ENCODE assay signal across 23 cellular contexts in the genomic region with DNA sequence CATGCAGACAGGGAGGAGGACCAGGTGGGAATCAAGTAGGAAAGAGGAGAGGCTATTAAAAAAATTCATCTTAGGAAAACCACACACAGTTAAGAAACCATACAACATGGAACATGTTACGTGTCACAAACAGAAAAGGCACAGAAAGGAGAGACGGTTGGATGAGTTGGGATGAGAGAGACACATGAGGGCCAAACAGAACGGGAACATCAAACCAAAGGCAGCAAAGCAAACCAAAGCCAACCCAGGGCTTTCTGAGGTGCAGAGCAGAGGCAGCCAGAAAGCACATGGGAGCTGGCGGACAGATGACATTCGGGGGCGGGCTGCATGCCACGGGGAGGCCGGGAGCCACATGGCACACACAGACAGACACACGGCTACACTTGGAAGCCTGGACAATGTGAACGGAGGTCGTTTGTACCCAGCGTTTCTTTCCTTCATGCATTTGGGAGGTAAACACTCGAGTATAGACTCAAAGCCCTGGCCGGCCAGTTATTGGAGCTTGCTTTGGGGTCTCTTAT. TPM values are rescaled to one million over a fixed set of nuclear protein-coding genes. Genes with fewer than 3 reads are reported as not detected.
"Had no signal": no experiment of that assay in that cellular context is flagged by ENCODE, and none has a peak within 500 bp of the region (broad histone marks: within the 10 kb centered on the region; RNA-seq: fewer than 3 reads in every experiment).

No MANE protein-coding gene starts in this region.

- H3K27me3 ChIP-seq: ovary, right lobe of liver, upper lobe of left lung, uterus had no signal

- H3K9me3 Mint-ChIP-seq: dendritic cell treated with granulocyte-macrophage colony-stimulating factor and Interleukin-4, amounts not matched to agents 40 ng/mL and 50 ng/mL, for 4 days; natural killer cell; neural crest cell; stimulated activated effector memory CD8-positive, alpha-beta T cell treated with anti-CD3 and anti-CD28 coated beads, Interleukin-12 subunit alpha, Interleukin-12 subunit beta, amount 100 ng/mL, for 72 hours had no signal

- H3K36me3 ChIP-seq: esophagus squamous epithelium, ovary, suprapubic skin, tibial artery, upper lobe of left lung, uterus had no signal

- H3K4me1 Mint-ChIP-seq: natural killer cell; neural crest cell; stimulated activated effector memory CD8-positive, alpha-beta T cell treated with anti-CD3 and anti-CD28 coated beads, Interleukin-12 subunit alpha, Interleukin-12 subunit beta, amount 100 ng/mL, for 72 hours had no signal

- H3K36me3 Mint-ChIP-seq: natural killer cell; stimulated activated effector memory CD8-positive, alpha-beta T cell treated with anti-CD3 and anti-CD28 coated beads, Interleukin-12 subunit alpha, Interleukin-12 subunit beta, amount 100 ng/mL, for 72 hours had no signal

- H3K4me1 ChIP-seq: esophagus squamous epithelium, right lobe of liver, suprapubic skin, tibial artery, upper lobe of left lung, uterus had no signal

- ATAC-seq: left colon; left ventricle myocardium superior; mucosa of descending colon; natural killer cell; right lobe of liver; stimulated activated effector memory CD8-positive, alpha-beta T cell treated with anti-CD3 and anti-CD28 coated beads, Interleukin-12 subunit alpha, Interleukin-12 subunit beta, amount 100 ng/mL, for 72 hours; stimulated activated naive CD8-positive, alpha-beta T cell treated with anti-CD3 and anti-CD28 coated beads, Interleukin-15, Interleukin-2, amounts not matched to agents 100 U/mL and 50 U/mL, for 24 hours had no signal

- H3K27ac Mint-ChIP-seq: dendritic cell treated with granulocyte-macrophage colony-stimulating factor and Interleukin-4, amounts not matched to agents 40 ng/mL and 50 ng/mL, for 4 days; natural killer cell; progenitor cell of endocrine pancreas; stimulated activated effector memory CD8-positive, alpha-beta T cell treated with anti-CD3 and anti-CD28 coated beads, Interleukin-12 subunit alpha, Interleukin-12 subunit beta, amount 100 ng/mL, for 72 hours had no signal

- H3K27ac ChIP-seq: esophagus squamous epithelium, hepatocyte, ovary, right lobe of liver, suprapubic skin, tibial artery, upper lobe of left lung, uterus had no signal

- H3K9me3 ChIP-seq: esophagus squamous epithelium, mucosa of descending colon, ovary, right lobe of liver, suprapubic skin, tibial artery, upper lobe of left lung, uterus had no signal

- H3K4me3 ChIP-seq: esophagus squamous epithelium, hepatocyte, mucosa of descending colon, ovary, right lobe of liver, suprapubic skin, tibial artery, upper lobe of left lung, uterus had no signal

- H3K4me3 Mint-ChIP-seq: dendritic cell treated with granulocyte-macrophage colony-stimulating factor and Interleukin-4, amounts not matched to agents 40 ng/mL and 50 ng/mL, for 4 days; natural killer cell; neural crest cell; stimulated activated effector memory CD8-positive, alpha-beta T cell treated with anti-CD3 and anti-CD28 coated beads, Interleukin-12 subunit alpha, Interleukin-12 subunit beta, amount 100 ng/mL, for 72 hours had no signal

- DNase-seq: esophagus squamous epithelium; foreskin fibroblast; left colon; left ventricle myocardium superior; mucosa of descending colon; natural killer cell; ovary; stimulated activated CD4-positive, alpha-beta T cell treated with anti-CD3 and anti-CD28 coated beads, Interleukin-4, amount 100 ng/mL, for 1 hour; stimulated activated CD8-positive, alpha-beta memory T cell treated with anti-CD3 and anti-CD28 coated beads, Interleukin-4, amount 100 ng/mL, for 48 hours; stimulated activated naive CD8-positive, alpha-beta T cell treated with anti-CD3 and anti-CD28 coated beads, Interleukin-15, Interleukin-2, amounts not matched to agents 100 U/mL and 50 U/mL, for 24 hours; tibial artery; upper lobe of left lung; uterus had no signal

RNA-seq across cellular contexts. Expression of gene GHRL, which starts 36.8 kb away (rescaled TPM):
- total RNA-seq: epithelial cell of proximal tubule, kidney epithelial cell, left ventricle myocardium superior, renal cortical epithelial cell had no signal
